ENCODE assay signal across 18 cellular contexts in the genomic region with DNA sequence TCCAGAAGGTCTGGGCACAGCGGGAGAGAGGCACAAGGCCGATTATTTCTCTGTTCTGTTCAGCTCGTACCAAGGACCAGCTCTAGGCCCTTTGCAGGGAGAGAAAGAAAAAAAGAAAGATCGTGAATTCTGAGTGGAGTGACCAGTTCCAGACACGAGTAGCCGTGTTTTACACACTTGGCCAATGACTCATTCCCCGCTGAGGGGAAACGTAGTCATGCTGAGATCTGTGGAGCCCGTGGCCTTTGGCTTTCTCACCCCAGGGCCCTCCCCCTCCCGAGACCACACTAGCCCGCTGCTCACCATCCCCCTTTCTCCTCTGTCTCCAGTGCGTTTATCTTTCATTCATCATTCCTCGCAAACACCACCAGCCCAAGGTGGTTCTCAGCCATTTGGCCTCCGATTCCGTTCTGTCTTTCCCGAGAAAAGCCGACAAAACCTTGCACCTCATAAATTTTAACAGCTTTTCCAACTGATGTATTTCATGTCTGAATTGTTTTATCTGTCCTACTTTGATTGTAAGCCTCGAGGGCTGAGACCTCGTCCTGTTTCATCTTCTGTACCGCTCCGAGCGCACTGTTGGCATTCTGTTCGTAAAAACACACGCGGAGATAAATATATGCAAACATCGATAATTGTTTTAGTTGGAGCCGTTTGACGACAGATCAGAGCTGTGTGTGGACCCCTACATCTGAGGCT.
DNase-seq lines count a peak whose midpoint lies in the region; ATAC-seq, FAIRE-seq and TF ChIP-seq lines count a peak whose summit lies in the region.
"Had no signal": no experiment of that assay in that cellular context is flagged by ENCODE, and none has a peak within 500 bp of the region (broad histone marks: within the 10 kb centered on the region; RNA-seq: fewer than 3 reads in every experiment).

No MANE protein-coding gene starts in this region.

- no peak for FAIRE-seq in GM12891 (lab: Jason Lieb, UNC)

- H3K27me3 ChIP-seq in skeletal muscle satellite cell (ENCODE audit: control insufficient read depth, insufficient read depth, low read length) = no peaks in the 10 kb centered on the region
- H3K27me3 ChIP-seq: MG63, ovary had no signal

- no peaks in the 10 kb centered on the region for H3K4me1 Mint-ChIP-seq in activated CD8-positive, alpha-beta T cell treated with anti-CD3 and anti-CD28 coated beads for 36 hours (ENCODE audit: low read depth)
- H3K4me1 Mint-ChIP-seq: central memory CD8-positive, alpha-beta T cell had no signal

- H3K4me2 ChIP-seq in skeletal muscle satellite cell (ENCODE audit: low read length) = peak overlapping the region; percentile 74

- CTCF ChIA-PET in activated CD8-positive, alpha-beta T cell treated with anti-CD3 and anti-CD28 coated beads for 36 hours (lab: Charles Lee) = no interaction called here

- TF ChIP-seq POLR2A in GM12891 (IDR thresholded peaks at IDR 0.05; ENCODE audit: low read depth, low read length) = no peak

- intact Hi-C loops in activated CD8-positive, alpha-beta T cell treated with anti-CD3 and anti-CD28 coated beads for 36 hours (cut with micrococcal nuclease) = no loop called here

- POLR2A ChIA-PET in activated CD8-positive, alpha-beta T cell treated with anti-CD3 and anti-CD28 coated beads for 36 hours (lab: Charles Lee) = no interaction called here

- peak overlapping the region; percentile 47 for H3K4me3 ChIP-seq in skeletal muscle satellite cell (ENCODE audit: low read length)
- H3K4me3 ChIP-seq: left ventricle myocardium inferior, MG63, ovary had no signal

- peak overlapping the region; percentile 11; the same call in 1 of the 2 replicates for H3K27ac ChIP-seq in VCaP
- H3K27ac ChIP-seq: left ventricle myocardium inferior, ovary had no signal

- peaks cover 14% of the 10 kb centered on the region for H3K9me3 Mint-ChIP-seq in activated CD8-positive, alpha-beta T cell treated with anti-CD3 and anti-CD28 coated beads for 36 hours

- peaks cover 27% of the 10 kb centered on the region for H3K4me1 ChIP-seq in skeletal muscle satellite cell (ENCODE audit: control insufficient read depth, insufficient read depth, low read length)

- peak overlapping the region; percentile 22 for H3K9ac ChIP-seq in skeletal muscle satellite cell (ENCODE audit: low read depth, low read length)

- no peaks in the 10 kb centered on the region for H3K27me3 Mint-ChIP-seq in activated CD8-positive, alpha-beta T cell treated with anti-CD3 and anti-CD28 coated beads for 36 hours
- H3K27me3 Mint-ChIP-seq: central memory CD8-positive, alpha-beta T cell; stimulated activated naive CD8-positive, alpha-beta T cell treated with anti-CD3 and anti-CD28 coated beads, Interleukin-15, Interleukin-2, amounts not matched to agents 100 ng/mL and 50 ng/mL, for 24 hours had no signal

- no peak overlapping the region for H3K4me3 Mint-ChIP-seq in activated CD8-positive, alpha-beta T cell treated with anti-CD3 and anti-CD28 coated beads for 36 hours
- H3K4me3 Mint-ChIP-seq: central memory CD8-positive, alpha-beta T cell; stimulated activated naive CD8-positive, alpha-beta T cell treated with anti-CD3 and anti-CD28 coated beads, Interleukin-15, Interleukin-2, amounts not matched to agents 100 ng/mL and 50 ng/mL, for 24 hours had no signal

- no peaks in the 10 kb centered on the region for H3K36me3 Mint-ChIP-seq in activated CD8-positive, alpha-beta T cell treated with anti-CD3 and anti-CD28 coated beads for 36 hours (ENCODE audit: low read depth)

- ATAC-seq in activated CD8-positive, alpha-beta T cell treated with anti-CD3 and anti-CD28 coated beads for 36 hours = no peak
- ATAC-seq: SK-N-SH treated with all-trans-retinoic acid at 6 μM for 48 hours had no signal

- no peak for TF ChIP-seq CTCF in VCaP (conservative IDR thresholded peaks at IDR 0.05)
- TF ChIP-seq CTCF in activated CD8-positive, alpha-beta T cell treated with anti-CD3 and anti-CD28 coated beads for 36 hours (IDR thresholded peaks at IDR 0.05) = no peak

- no peak overlapping the region for H3K27ac Mint-ChIP-seq in activated CD8-positive, alpha-beta T cell treated with anti-CD3 and anti-CD28 coated beads for 36 hours
- H3K27ac Mint-ChIP-seq: stimulated activated naive CD8-positive, alpha-beta T cell treated with anti-CD3 and anti-CD28 coated beads, Interleukin-15, Interleukin-2, amounts not matched to agents 100 ng/mL and 50 ng/mL, for 24 hours had no signal

- H3K9me3 ChIP-seq in skeletal muscle satellite cell (replicated peaks; ENCODE audit: low read length) = no peaks in the 10 kb centered on the region
- H3K9me3 ChIP-seq: ovary had no signal

- no peaks in the 10 kb centered on the region for H3K36me3 ChIP-seq in skeletal muscle satellite cell (ENCODE audit: insufficient read depth, low read length)
- H3K36me3 ChIP-seq: left ventricle myocardium inferior, MG63, ovary had no signal

- peak; percentile 21 for DNase-seq in GM04503 (ENCODE audit: low read depth)
- peak; percentile 52 for DNase-seq in iPS-NIHi7 (ENCODE audit: extremely low spot score)
- no peak for DNase-seq in NCI-H446 (lab: John Stamatoyannopoulos, UW)
- no peak for DNase-seq in activated CD8-positive, alpha-beta T cell treated with anti-CD3 and anti-CD28 coated beads for 36 hours
- DNase-seq in GM12891 (ENCODE audit: insufficient read length, low spot score) = no peak
- no peak for DNase-seq in hypothalamus (lab: John Stamatoyannopoulos, UW)
- DNase-seq: activated CD4-positive, alpha-beta T cell treated with anti-CD3 and anti-CD28 coated beads for 48 hours; activated effector memory CD4-positive, alpha-beta T cell treated with Interleukin-2 at 50 U/mL for 16 hours; DMS53; left ventricle myocardium inferior; MG63; NCI-H2227 treated with DMSO at 0.1 percent for 48 hours had no signal

TF ChIP-seq in GM12891, 5 proteins besides CTCF, POLR2A, EP300 and RAD21:
- no peak for TF ChIP-seq SPI1 (IDR thresholded peaks at IDR 0.05; ENCODE audit: low read depth, low read length)
- TF ChIP-seq POU2F2 (IDR thresholded peaks at IDR 0.05; ENCODE audit: low read depth, low read length) = no peak
- TF ChIP-seq POLR2AphosphoS5 (IDR thresholded peaks at IDR 0.05; ENCODE audit: low read depth, low read length) = no peak
- TF ChIP-seq PAX5 (IDR thresholded peaks at IDR 0.05; ENCODE audit: insufficient read depth, low read length, severe bottlenecking) = no peak
- no peak for TF ChIP-seq TAF1 (IDR thresholded peaks at IDR 0.05; ENCODE audit: low read depth, low read length)

Comparison
In these comparisons a context has a peak if more than half of its experiments do, and no peak if none do; other contexts are left out.
1. DNase-seq: peak in GM04503 (single experiment) and iPS-NIHi7 (single experiment); none in NCI-H446 (0 of 2), activated CD8-positive, alpha-beta T cell treated with anti-CD3 and anti-CD28 coated beads for 36 hours (single experiment), GM12891 (single experiment) and hypothalamus (0 of 51).